ENCODE assay signal across 1 cellular context in genomic region chr6:80969439-80969838, GRCh38.
TF ChIP-seq lines count a peak whose summit lies in the region.

No MANE protein-coding gene starts in this region.

TF ChIP-seq in HepG2, 621 proteins besides CTCF, POLR2A, EP300 and RAD21:
- TF ChIP-seq SNAI1 (CRISPR knock-in tag; IDR thresholded peaks at IDR 0.05; ENCODE audit: borderline replicate concordance) (no peak), ZNF10 (CRISPR knock-in tag; IDR thresholded peaks at IDR 0.05; ENCODE audit: borderline replicate concordance, low read depth) (no peak), ZFP36L2 (CRISPR knock-in tag; IDR thresholded peaks at IDR 0.05) (no peak), MAFF (IDR thresholded peaks at IDR 0.05; ENCODE audit: low read depth, low read length) (no peak), ZNF124 (CRISPR knock-in tag; IDR thresholded peaks at IDR 0.05) (no peak), CBX2 (IDR thresholded peaks at IDR 0.05; ENCODE audit: low read depth, low read length) (no peak), CBX2 (CRISPR knock-in tag; IDR thresholded peaks at IDR 0.05; ENCODE audit: low read depth) (no peak), ASH2L (IDR thresholded peaks at IDR 0.05; ENCODE audit: insufficient read length, low read depth, low read length) (no peak), POGZ (CRISPR knock-in tag; IDR thresholded peaks at IDR 0.05) (no peak), PATZ1 (CRISPR knock-in tag; IDR thresholded peaks at IDR 0.05) (no peak), KDM6A (CRISPR knock-in tag; IDR thresholded peaks at IDR 0.05; ENCODE audit: low read depth) (no peak), YY1 (IDR thresholded peaks at IDR 0.05; ENCODE audit: insufficient read depth, insufficient replicate concordance, low read depth, low read length) (no peak)
TF ChIP-seq in HepG2: peak in this region for 0.
